In genomic region chr6:28635547-28636158, GRCh38 we compare ENCODE assay signal across 7 cellular contexts.
DNase-seq lines count a peak whose midpoint lies in the region; ATAC-seq and TF ChIP-seq lines count a peak whose summit lies in the region.

No MANE protein-coding gene starts in this region.

- H2BK15ac ChIP-seq in neuronal stem cell (ENCODE audit: low read length): peak overlapping the region; percentile 67

- no peak overlapping the region; the same call in 1 of the 2 replicates for H3K4me3 ChIP-seq in MM.1S (ENCODE audit: low read length)
- H3K4me3 ChIP-seq in dorsolateral prefrontal cortex: peak overlapping the region; percentile 40 to 74 (median 58)
- H3K4me3 ChIP-seq in neuronal stem cell (ENCODE audit: low read length in 2 of 2): peak overlapping the region; percentile 47 to 84

- H2BK5ac ChIP-seq in neuronal stem cell (ENCODE audit: low read length): peak overlapping the region; percentile 60

- no peaks in the 10 kb centered on the region for H3K79me2 ChIP-seq in MM.1S (ENCODE audit: low read length)

- H3K27me3 ChIP-seq in MM.1S (replicated peaks; ENCODE audit: insufficient read depth, low read length) (no peaks in the 10 kb centered on the region), dorsolateral prefrontal cortex (peaks cover 0 to 81% (median 16%) of the 10 kb centered on the region in 45 donors), neuronal stem cell (ENCODE audit: control insufficient read depth in 3 of 3, insufficient read depth in 3 of 3, low read depth in 1 of 3, low read length in 3 of 3) (peaks cover 0 to 42% (median 7%) of the 10 kb centered on the region in 3 experiments)

- no peak overlapping the region for H4K8ac ChIP-seq in neuronal stem cell (ENCODE audit: low read depth, low read length)

- H3K27ac ChIP-seq in MM.1S (ENCODE audit: low read length) (no peak overlapping the region), dorsolateral prefrontal cortex (peak overlapping the region in 58 of 59 donors; percentile 45 to 96 (median 88)), neuronal stem cell (replicated peaks; ENCODE audit: low read length) (no peak overlapping the region)

- H3K4me1 ChIP-seq in MM.1S (ENCODE audit: low read length): no peaks in the 10 kb centered on the region
- peaks cover 0 to 3% of the 10 kb centered on the region in 2 donors for H3K4me1 ChIP-seq in neuronal stem cell (ENCODE audit: control insufficient read depth in 2 of 2, insufficient read depth in 1 of 2, low read depth in 1 of 2, low read length in 2 of 2)

- peak; percentile 23 for DNase-seq in ELF-1 (ENCODE audit: low read depth, low spot score)
- no peak for DNase-seq in MM.1S
- peak in 4 of 10 donors; percentile 39 to 76 (median 51) for DNase-seq in dorsolateral prefrontal cortex
- DNase-seq in neuronal stem cell (ENCODE audit: low spot score): no peak
- DNase-seq in NOMO-1 (lab: John Stamatoyannopoulos, UW; ENCODE audit: unreplicated experiment in 2 of 2): no peak
- no peak for DNase-seq in SIG-M5 treated with dmso at 0.1 percent for 504 hours (lab: John Stamatoyannopoulos, UW; ENCODE audit: unreplicated experiment)

- H3K4me2 ChIP-seq in MM.1S (ENCODE audit: low read depth, low read length) (peak overlapping the region; percentile 27; the same call in 1 of the 2 replicates), neuronal stem cell (ENCODE audit: insufficient read depth, low read length, poor library complexity, severe bottlenecking) (peak overlapping the region; percentile 72)

- H3F3A ChIP-seq in MM.1S (ENCODE audit: insufficient read depth, low read length): no peaks in the 10 kb centered on the region

- intact Hi-C loops in dorsolateral prefrontal cortex (cut with DNase I): no loop called here

- no peak overlapping the region for H3K23ac ChIP-seq in neuronal stem cell (ENCODE audit: low read depth, low read length, poor library complexity)

- no peaks in the 10 kb centered on the region for H3K79me1 ChIP-seq in neuronal stem cell (ENCODE audit: low read depth, low read length)

- no peak overlapping the region for H2BK12ac ChIP-seq in neuronal stem cell (ENCODE audit: low read length)

- H3K14ac ChIP-seq in neuronal stem cell (ENCODE audit: low read length): no peak overlapping the region

- H2BK120ac ChIP-seq in neuronal stem cell (ENCODE audit: low read depth, low read length): no peak overlapping the region

- H3K9me2 ChIP-seq in MM.1S (replicated peaks; ENCODE audit: insufficient read depth, low read length): no peaks in the 10 kb centered on the region

- H4K91ac ChIP-seq in neuronal stem cell (ENCODE audit: low read depth, low read length, poor library complexity): no peak overlapping the region

- TF ChIP-seq CTCF in MM.1S (IDR thresholded peaks at IDR 0.05; ENCODE audit: low read length): no peak
- no peak for TF ChIP-seq CTCF in dorsolateral prefrontal cortex (IDR thresholded peaks at IDR 0.05 in 54 of 56, conservative IDR thresholded peaks at IDR 0.05 in 2 of 56; ENCODE audit: low read depth in 1 of 56, partially characterized antibody in 56 of 56)

- no peak overlapping the region for H2AK5ac ChIP-seq in neuronal stem cell (ENCODE audit: low read depth, low read length)

- H4K20me1 ChIP-seq in MM.1S (ENCODE audit: insufficient read depth, low read length): no peaks in the 10 kb centered on the region

- WGBS in neuronal stem cell (ENCODE audit: extremely low coverage in 2 of 2, insufficient read length in 2 of 2, insufficient replicate concordance in 1 of 2), 2 donors: no CpG with 5 or more reads among the region's 20 CpGs

- H3K18ac ChIP-seq in neuronal stem cell (ENCODE audit: low read length): peak overlapping the region; percentile 90

- H3K9ac ChIP-seq in MM.1S (ENCODE audit: low read length) (no peak overlapping the region), neuronal stem cell (ENCODE audit: low read depth, low read length, poor library complexity) (peak overlapping the region; percentile 81)

- H3K9me3 ChIP-seq in MM.1S (replicated peaks; ENCODE audit: insufficient read depth, low read length): no peaks in the 10 kb centered on the region
- no peaks in the 10 kb centered on the region for H3K9me3 ChIP-seq in neuronal stem cell (replicated peaks in 1 of 2; ENCODE audit: control insufficient read depth in 2 of 2, insufficient read depth in 1 of 2, low read depth in 1 of 2, low read length in 2 of 2)

- no peak overlapping the region for H3K4ac ChIP-seq in neuronal stem cell (ENCODE audit: low read length)

- no peak for ATAC-seq in HG02840 (IDR thresholded peaks at IDR 0.05; ENCODE audit: low FRiP score, unreplicated experiment)

- H2AFZ ChIP-seq in MM.1S (ENCODE audit: low read length) (no peak overlapping the region), neuronal stem cell (ENCODE audit: low read length) (peak overlapping the region; percentile 92)

- H3K36me3 ChIP-seq in MM.1S (replicated peaks; ENCODE audit: insufficient read depth, low read length) (no peaks in the 10 kb centered on the region), neuronal stem cell (replicated peaks in 1 of 2; ENCODE audit: control insufficient read depth in 2 of 2, insufficient read depth in 2 of 2, low read length in 2 of 2) (no peaks in the 10 kb centered on the region)

Comparison
In these comparisons a context has a peak if more than half of its experiments do, and no peak if none do; other contexts are left out.
1. H3K27ac ChIP-seq: peak in dorsolateral prefrontal cortex (58 of 59); none in MM.1S (single experiment) and neuronal stem cell (single experiment).